In genomic region chr6:139763468-139764214, GRCh38 we compare ENCODE assay signal across 12 cellular contexts.
A peak's percentile ranks its signal among the peaks of the same experiment; 100 is the strongest.
DNase-seq lines count a peak whose midpoint lies in the region; ATAC-seq and TF ChIP-seq lines count a peak whose summit lies in the region.
"Had no signal": no experiment of that assay in that cellular context is flagged by ENCODE, and none has a peak within 500 bp of the region (broad histone marks: within the 10 kb centered on the region; RNA-seq: fewer than 3 reads in every experiment).

No MANE protein-coding gene starts in this region.

- no TSS peak for BruUV-seq in Panc1 (replicated peaks; lab: Mats Ljungman, UMichigan)

- no peak for TF ChIP-seq POLR2A in gastrocnemius medialis (IDR thresholded peaks at IDR 0.05)

- H3K9me3 ChIP-seq in Panc1 (ENCODE audit: control insufficient read depth, insufficient read depth, low read depth, low read length) = peaks cover 20% of the 10 kb centered on the region; the same call in 1 of the 2 replicates
- no peaks in the 10 kb centered on the region for H3K9me3 ChIP-seq in gastrocnemius medialis

- CTCF ChIA-PET in Panc1 (lab: Charles Lee) = interaction anchor here (0.6 kb wide), 1 partner anchor 1799 kb away, joined by 3 read pairs; no protein-coding TSS in a partner anchor

- DNase-seq in EL (peak; percentile 79), Panc1 (ENCODE audit: low read depth, low spot score) (no peak), dermis blood vessel endothelial cell (peak; percentile 63), gastrocnemius medialis (no peak), superior temporal gyrus (ENCODE audit: extremely low spot score) (no peak), Ammon's horn (ENCODE audit: low spot score) (no peak)
- no peak for DNase-seq in activated effector memory CD4-positive, alpha-beta T cell treated with anti-CD3 and anti-CD28 coated beads, Interleukin-2, amount 50 U/mL, for 16 hours
- DNase-seq: activated naive CD8-positive, alpha-beta T cell treated with anti-CD3 and anti-CD28 coated beads, Interleukin-2, amount 10 ng/mL, durations not matched to agents 7 days and 5 days; DND-41; NCI-H1694; T-helper 9 cell had no signal

- ATAC-seq in Panc1 (peak; percentile 64), gastrocnemius medialis (no peak), HG02885 (IDR thresholded peaks at IDR 0.05; ENCODE audit: poor library complexity, unreplicated experiment) (no peak)

- H3K27ac ChIP-seq in Panc1 (ENCODE audit: low read length) = peak overlapping the region; percentile 86
- peak overlapping the region; percentile 84 to 93 (median 89) for H3K27ac ChIP-seq in gastrocnemius medialis

- H3K27me3 ChIP-seq in Panc1 (ENCODE audit: control insufficient read depth, insufficient read depth, low read length) = no peaks in the 10 kb centered on the region
- no peaks in the 10 kb centered on the region for H3K27me3 ChIP-seq in gastrocnemius medialis

- intact Hi-C loops in Panc1 (cut with micrococcal nuclease; ENCODE audit: unreplicated experiment) (loop anchor here (2.0 to 5.0 kb wide), 2 partner anchors 176 to 393 kb away; no protein-coding TSS in a partner anchor), gastrocnemius medialis (cut with DNase I; ENCODE audit: low total_unique reads) (loop anchor here (2.0 to 10.0 kb wide), 7 partner anchors 69 to 469 kb away; partner anchors contain the start of genes CITED2 and TXLNB)

- no peak overlapping the region for H3K4me3 ChIP-seq in Panc1 (ENCODE audit: low read depth in 2 of 2, low read length in 2 of 2)
- no peak overlapping the region for H3K4me3 ChIP-seq in gastrocnemius medialis

- in situ Hi-C loops in Panc1 (cut with HindIII; ENCODE audit: low pct_unique_long_range_greater_than_20kb, low sequenced_read_pairs) (no loop called here), gastrocnemius medialis (cut with MboI; ENCODE audit: low sequenced_read_pairs in 4 of 4) (loop anchor here in 3 of 4 donors (5.0 to 25.0 kb wide), 5 partner anchors 376 to 526 kb away; partner anchors contain the start of gene CITED2 (in 1 of the 3))

- no peak for TF ChIP-seq CTCF in Panc1 (IDR thresholded peaks at IDR 0.05)
- no peak for TF ChIP-seq CTCF in gastrocnemius medialis (IDR thresholded peaks at IDR 0.05 in 4 of 5, conservative IDR thresholded peaks at IDR 0.05 in 1 of 5)

- peaks cover 43% of the 10 kb centered on the region for H3K4me1 ChIP-seq in Panc1 (ENCODE audit: control insufficient read depth, insufficient read depth, low read length)
- peaks cover 57 to 64% of the 10 kb centered on the region in 2 donors for H3K4me1 ChIP-seq in gastrocnemius medialis

- POLR2A ChIA-PET in Panc1 (lab: Charles Lee) = interaction anchor here (2.8 kb wide), 1 partner anchor 389 kb away, joined by 23 read pairs; the partner anchor contains the start of gene CITED2

- no peaks in the 10 kb centered on the region; the same call in 1 of the 2 replicates for H3K36me3 ChIP-seq in Panc1 (ENCODE audit: control insufficient read depth, insufficient read depth, low read length)
- no peaks in the 10 kb centered on the region for H3K36me3 ChIP-seq in gastrocnemius medialis

Comparison
In these comparisons a context has a peak if more than half of its experiments do, and no peak if none do; other contexts are left out.
1. DNase-seq: peak in EL (single experiment) and dermis blood vessel endothelial cell (single experiment); none in Panc1 (single experiment), gastrocnemius medialis (0 of 2), activated effector memory CD4-positive, alpha-beta T cell treated with anti-CD3 and anti-CD28 coated beads, Interleukin-2, amount 50 U/mL, for 16 hours (single experiment), superior temporal gyrus (single experiment) and Ammon's horn (single experiment).